In the genomic region with DNA sequence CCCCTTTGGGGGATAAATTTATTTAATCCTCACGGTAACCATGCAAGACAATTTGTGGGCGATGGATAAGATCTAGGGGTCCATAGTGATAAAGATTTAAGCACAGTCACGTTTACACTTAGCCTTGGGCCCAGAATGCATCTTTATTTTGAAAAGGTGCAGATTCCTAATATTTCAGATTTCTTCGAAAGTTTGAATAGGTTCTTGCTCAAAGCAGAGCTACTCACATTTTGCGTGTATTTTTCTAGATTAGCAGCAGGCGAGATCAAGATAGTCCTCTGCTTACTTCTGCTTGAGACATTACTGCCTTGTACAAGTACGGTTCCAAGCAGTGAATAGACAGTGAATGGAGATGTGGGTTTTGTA, we compare ENCODE assay signal across 8 cellular contexts. TPM values are rescaled to one million over a fixed set of nuclear protein-coding genes. Genes with fewer than 3 reads are reported as not detected.
DNase-seq lines count a peak whose midpoint lies in the region; ATAC-seq and TF ChIP-seq lines count a peak whose summit lies in the region.

No MANE protein-coding gene starts in this region.

- intact Hi-C loops in MCF 10A (cut with micrococcal nuclease) = no loop called here

- CTCF ChIA-PET in MCF 10A (lab: Yijun Ruan, JAX) = interaction anchor here (0.6 to 2.1 kb wide), 7 partner anchors 8 to 367 kb away, joined by 3 to 7 read pairs (median 3); no protein-coding TSS in a partner anchor

- peak overlapping the region; percentile 98 for H3K27ac Mint-ChIP-seq in MCF 10A (ENCODE audit: low read depth, unreplicated experiment)

- no peak for ATAC-seq in HG03565 (IDR thresholded peaks at IDR 0.05; ENCODE audit: unreplicated experiment)

- H3K36me3 ChIP-seq in BLaER1 treated with 17β-estradiol and CSF1 and Interleukin-3, amounts not matched to agents 10 nM and 100 nM = peaks cover 22 to 35% (median 26%) of the 10 kb centered on the region in 11 experiments
- H3K36me3 ChIP-seq in HUES6 (ENCODE audit: control insufficient read depth, insufficient read depth, low read length) (peaks cover 16% of the 10 kb centered on the region), mucosa of stomach (ENCODE audit: control insufficient read depth, insufficient read depth, low read length) (no peaks in the 10 kb centered on the region)

- H3K4me3 Mint-ChIP-seq in MCF 10A (ENCODE audit: unreplicated experiment) = peak overlapping the region; percentile 93

- H3K9me3 ChIP-seq in BLaER1 treated with 17β-estradiol and CSF1 and Interleukin-3, amounts not matched to agents 10 nM and 100 nM (replicated peaks in 1 of 11) = peaks cover 0 to 11% (median 7%) of the 10 kb centered on the region in 11 experiments; a peak in 14 of 22 replicates
- peaks cover 2% of the 10 kb centered on the region; the same call in 1 of the 2 replicates for H3K9me3 ChIP-seq in HUES6 (ENCODE audit: control insufficient read depth, insufficient read depth, low read depth, low read length)
- no peaks in the 10 kb centered on the region for H3K9me3 ChIP-seq in mucosa of stomach (ENCODE audit: control insufficient read depth, low read length)

- peaks cover 32% of the 10 kb centered on the region for H3K4me1 Mint-ChIP-seq in MCF 10A (ENCODE audit: insufficient read depth, unreplicated experiment)

- no TSS peak for BruUV-seq in MCF 10A (replicated peaks; lab: Mats Ljungman, UMichigan)

- peaks cover 22% of the 10 kb centered on the region for H3K27me3 Mint-ChIP-seq in MCF 10A (ENCODE audit: insufficient read depth, unreplicated experiment)

- H3K27me3 ChIP-seq in BLaER1 treated with 17β-estradiol and CSF1 and Interleukin-3, amounts not matched to agents 10 nM and 100 nM = no peaks in the 10 kb centered on the region
- no peaks in the 10 kb centered on the region for H3K27me3 ChIP-seq in HUES6 (ENCODE audit: control insufficient read depth, insufficient read depth, low read length)
- no peaks in the 10 kb centered on the region for H3K27me3 ChIP-seq in mucosa of stomach (ENCODE audit: control insufficient read depth, insufficient read depth, low read length)

- peaks cover 12% of the 10 kb centered on the region for H3K36me3 Mint-ChIP-seq in MCF 10A (ENCODE audit: insufficient read depth, unreplicated experiment)

- DNase-seq in MCF 10A (ENCODE audit: unreplicated experiment) = peak; percentile 21
- no peak for DNase-seq in GM20000 (ENCODE audit: low spot score)
- no peak for DNase-seq in HuH-7.5 (ENCODE audit: low spot score)
- no peak for DNase-seq in hypothalamus (lab: John Stamatoyannopoulos, UW)

- no peaks in the 10 kb centered on the region for H3K9me3 Mint-ChIP-seq in MCF 10A (ENCODE audit: unreplicated experiment)

- POLR2A ChIA-PET in MCF 10A (lab: Yijun Ruan, JAX) = interaction anchor here (0.6 to 3.2 kb wide), 14 partner anchors 8 to 702 kb away, joined by 3 to 37 read pairs (median 6); a partner anchor contains a TSS

- H3K9ac ChIP-seq in BLaER1 treated with 17β-estradiol and CSF1 and Interleukin-3, amounts not matched to agents 10 nM and 100 nM = peak overlapping the region; percentile 90 to 98 (median 95)
- peak overlapping the region; percentile 97 for H3K9ac ChIP-seq in HUES6 (ENCODE audit: low read length)
- peak overlapping the region; percentile 86 for H3K9ac ChIP-seq in mucosa of stomach (ENCODE audit: low read length)

- peak overlapping the region; percentile 74 to 96 (median 90) for H3K4me3 ChIP-seq in BLaER1 treated with 17β-estradiol and CSF1 and Interleukin-3, amounts not matched to agents 10 nM and 100 nM
- H3K4me3 ChIP-seq in HUES6 (ENCODE audit: low read depth, low read length) (peak overlapping the region; percentile 93), mucosa of stomach (ENCODE audit: low read length) (peak overlapping the region; percentile 91)

- H3K27ac ChIP-seq in BLaER1 treated with 17β-estradiol and CSF1 and Interleukin-3, amounts not matched to agents 10 nM and 100 nM = peak overlapping the region; percentile 82 to 98 (median 94)
- peak overlapping the region; percentile 97 for H3K27ac ChIP-seq in HUES6 (ENCODE audit: low read depth, low read length)

- TF ChIP-seq CTCF in MCF 10A (IDR thresholded peaks at IDR 0.05; ENCODE audit: unreplicated experiment) = no peak
- no peak for TF ChIP-seq CTCF in GM20000 (IDR thresholded peaks at IDR 0.05; ENCODE audit: extremely low read depth, missing control alignments)

- peaks cover 12 to 45% (median 24%) of the 10 kb centered on the region in 10 experiments; a peak in 19 of 20 replicates for H3K4me1 ChIP-seq in BLaER1 treated with 17β-estradiol and CSF1 and Interleukin-3, amounts not matched to agents 10 nM and 100 nM
- H3K4me1 ChIP-seq in HUES6 (ENCODE audit: control insufficient read depth, insufficient read depth, low read length) (peaks cover 49% of the 10 kb centered on the region), mucosa of stomach (ENCODE audit: control insufficient read depth, insufficient read depth, low read length) (peaks cover 12% of the 10 kb centered on the region)

- H3K4me2 ChIP-seq in BLaER1 treated with 17β-estradiol and CSF1 and Interleukin-3, amounts not matched to agents 10 nM and 100 nM = peak overlapping the region; percentile 78 to 91 (median 84)

- no peaks in the 10 kb centered on the region for H4K20me1 ChIP-seq in BLaER1 treated with 17β-estradiol and CSF1 and Interleukin-3, amounts not matched to agents 10 nM and 100 nM

RNA-seq across cellular contexts. Expression of a gene that starts 0.6 kb away (rescaled TPM):
- total RNA-seq in MCF 10A (2022) = 88.7 and 97.5 TPM in 2 replicates

RNA-seq across cellular contexts. Expression of a gene that starts 14.6 kb away (rescaled TPM):
- 0.26 and 0.27 TPM in 2 replicates for total RNA-seq in MCF 10A (2022)
